In the genomic region with DNA sequence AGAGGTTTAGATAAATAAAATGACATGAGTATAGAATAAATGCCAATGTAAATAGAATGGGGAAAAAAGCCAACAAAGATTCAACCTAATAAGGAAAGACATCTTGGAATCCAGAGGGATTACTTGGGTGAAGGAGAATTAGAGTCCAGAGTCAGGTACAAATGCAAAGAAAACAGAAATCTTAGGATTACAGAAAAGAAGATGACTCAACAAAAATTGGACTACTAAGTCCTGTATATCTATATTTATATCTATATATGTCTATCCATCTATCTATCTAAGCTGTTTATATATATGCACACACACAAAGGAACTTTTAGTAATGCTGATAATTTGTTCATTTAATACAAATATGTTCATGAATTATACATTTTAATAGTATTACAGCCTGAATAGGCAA, we compare ENCODE assay signal across 25 cellular contexts.
"Had no signal": no experiment of that assay in that cellular context is flagged by ENCODE, and none has a peak within 500 bp of the region (broad histone marks: within the 10 kb centered on the region; RNA-seq: fewer than 3 reads in every experiment).

No MANE protein-coding gene starts in this region.

- H3K27ac ChIP-seq: epithelial cell of prostate, gastrocnemius medialis, lower lobe of right lung, pancreas, sigmoid colon, testis, tibial artery had no signal

- H3K4me3 ChIP-seq: gastrocnemius medialis, lower lobe of right lung, pancreas, sigmoid colon, testis, tibial artery had no signal

- FAIRE-seq: colon, keratinocyte, pancreas had no signal

- H3K36me3 Mint-ChIP-seq: stimulated activated effector memory CD8-positive, alpha-beta T cell treated with anti-CD3 and anti-CD28 coated beads, Interleukin-12 subunit alpha, Interleukin-12 subunit beta, amount 100 ng/mL, for 72 hours had no signal

- DNase-seq: effector CD8-positive, alpha-beta T cell; endodermal cell; foreskin fibroblast; gastrocnemius medialis; head of caudate nucleus; left ventricle myocardium superior; lower lobe of right lung; natural killer cell; occipital lobe; pancreas; retina; sigmoid colon; stimulated activated CD4-positive, alpha-beta T cell treated with anti-CD3 and anti-CD28 coated beads, Interleukin-2, amount 100 ng/mL, for 24 hours; stimulated activated CD4-positive, alpha-beta T cell treated with anti-CD3 and anti-CD28 coated beads, Interleukin-4, amount 100 ng/mL, for 24 hours; stimulated activated naive CD8-positive, alpha-beta T cell treated with anti-CD3 and anti-CD28 coated beads, Interleukin-15, Interleukin-2, amounts not matched to agents 100 U/mL and 50 U/mL, for 24 hours; substantia nigra; testis; tibial artery had no signal

- H3K4me1 ChIP-seq: gastrocnemius medialis, lower lobe of right lung, pancreas, sigmoid colon, testis had no signal

- H3K4me3 Mint-ChIP-seq: endodermal cell; memory B cell; natural killer cell; stimulated activated effector memory CD8-positive, alpha-beta T cell treated with anti-CD3 and anti-CD28 coated beads, Interleukin-12 subunit alpha, Interleukin-12 subunit beta, amount 100 ng/mL, for 72 hours; type B pancreatic cell had no signal

- H3K27me3 ChIP-seq: gastrocnemius medialis, pancreas, sigmoid colon, testis, tibial artery had no signal

- H3K9me3 ChIP-seq: gastrocnemius medialis, lower lobe of right lung, pancreas, sigmoid colon, testis, tibial artery had no signal

- ATAC-seq: esophagus mucosa; gastrocnemius medialis; left ventricle myocardium superior; lower lobe of right lung; natural killer cell; pancreas; stimulated activated effector memory CD8-positive, alpha-beta T cell treated with anti-CD3 and anti-CD28 coated beads, Interleukin-12 subunit alpha, Interleukin-12 subunit beta, amount 100 ng/mL, for 72 hours; stimulated activated naive CD8-positive, alpha-beta T cell treated with anti-CD3 and anti-CD28 coated beads, Interleukin-15, Interleukin-2, amounts not matched to agents 100 U/mL and 50 U/mL, for 24 hours had no signal

- H3K9me3 Mint-ChIP-seq: endodermal cell, memory B cell, natural killer cell, type B pancreatic cell had no signal

- H3K4me1 Mint-ChIP-seq: endodermal cell had no signal

- H3K27ac Mint-ChIP-seq: endodermal cell; memory B cell; natural killer cell; stimulated activated effector memory CD8-positive, alpha-beta T cell treated with anti-CD3 and anti-CD28 coated beads, Interleukin-12 subunit alpha, Interleukin-12 subunit beta, amount 100 ng/mL, for 72 hours; type B pancreatic cell had no signal

- H3K27me3 Mint-ChIP-seq: memory B cell, type B pancreatic cell had no signal
